1 cellular context compared by ENCODE assay signal in genomic region chr11:119337581-119338317, GRCh38.
TF ChIP-seq lines count a peak whose summit lies in the region.

No MANE protein-coding gene starts in this region.

TF ChIP-seq in K562, 482 proteins besides CTCF, POLR2A, EP300 and RAD21:
- peak; percentile 37 for TF ChIP-seq NFYB (IDR thresholded peaks at IDR 0.05; ENCODE audit: extremely low read depth, insufficient read length)
- peak; percentile 32; the same call in 1 of the 2 replicates for TF ChIP-seq RBFOX2 (IDR thresholded peaks at IDR 0.05; ENCODE audit: low read depth, low read length)
- TF ChIP-seq HMGXB4 (CRISPR knock-in tag; IDR thresholded peaks at IDR 0.05): no peak; the same call in 1 of the 2 replicates
- TF ChIP-seq ZBTB7A (IDR thresholded peaks at IDR 0.05; ENCODE audit: borderline replicate concordance, control insufficient read depth, low read depth, low read length): peak; percentile 62; the same call in 1 of the 2 replicates
- no peak for TF ChIP-seq ARID4B (CRISPR knock-in tag; IDR thresholded peaks at IDR 0.05)
- peak; percentile 8; the same call in 1 of the 2 replicates for TF ChIP-seq TFAP4 (CRISPR knock-in tag; IDR thresholded peaks at IDR 0.05; ENCODE audit: borderline replicate concordance)
- no peak for TF ChIP-seq E2F5 (CRISPR knock-in tag; IDR thresholded peaks at IDR 0.05)
- no peak for TF ChIP-seq HDAC8 (tag; IDR thresholded peaks at IDR 0.05)
- TF ChIP-seq ZNF740 (CRISPR knock-in tag; IDR thresholded peaks at IDR 0.05): peak; percentile 66; the same call in 1 of the 2 replicates
- no peak; a peak in 1 of 4 replicates for TF ChIP-seq ZNF740 (tag; IDR thresholded peaks at IDR 0.05)
- peak; percentile 79 for TF ChIP-seq USF2 (CRISPR knock-in tag; IDR thresholded peaks at IDR 0.05)
- peak; percentile 83 for TF ChIP-seq USF1 (CRISPR knock-in tag; IDR thresholded peaks at IDR 0.05)
- 0 out of 2 replicates have a peak, but pooled peaks have one; percentile 21 for TF ChIP-seq FOSL1 (tag; conservative IDR thresholded peaks at IDR 0.05)
- TF ChIP-seq TSC22D4 (tag; IDR thresholded peaks at IDR 0.05): no peak
- TF ChIP-seq E2F1 (CRISPR knock-in tag; IDR thresholded peaks at IDR 0.05): no peak
- TF ChIP-seq POLR2G (IDR thresholded peaks at IDR 0.05; ENCODE audit: low read depth, low read length): peak; percentile 38; the same call in 1 of the 2 replicates
- TF ChIP-seq KAT2B (IDR thresholded peaks at IDR 0.05; ENCODE audit: low read depth, low read length): no peak
- TF ChIP-seq LCOR (CRISPR knock-in tag; IDR thresholded peaks at IDR 0.05): 0 out of 2 replicates have a peak, but pooled peaks have one; percentile 67
- peak; percentile 45; the same call in 1 of the 2 replicates for TF ChIP-seq RAD51 (IDR thresholded peaks at IDR 0.05; ENCODE audit: borderline replicate concordance, low read depth)
- no peak for TF ChIP-seq CHD2 (IDR thresholded peaks at IDR 0.05; ENCODE audit: low read depth, low read length)
- no peak for TF ChIP-seq KDM4B (IDR thresholded peaks at IDR 0.05; ENCODE audit: borderline replicate concordance in 2 of 2, low read depth in 1 of 2)
